8 cellular contexts compared by ENCODE assay signal in genomic region chr19:45781282-45782161, GRCh38. TPM values are rescaled to one million over a fixed set of nuclear protein-coding genes. Genes with fewer than 3 reads are reported as not detected.
DNase-seq lines count a peak whose midpoint lies in the region; ATAC-seq, FAIRE-seq and TF ChIP-seq lines count a peak whose summit lies in the region.

No MANE protein-coding gene starts in this region.

- TF ChIP-seq POLR2A in H1 (IDR thresholded peaks at IDR 0.05; ENCODE audit: control extremely low read depth in 1 of 2, low read depth in 2 of 2, low read length in 2 of 2) = no peak

- DNase-seq in DMS53 (lab: John Stamatoyannopoulos, UW) (peak; percentile 95), NCI-H2196 treated with DMSO at 0.1 percent for 48 hours (lab: John Stamatoyannopoulos, UW; ENCODE audit: unreplicated experiment) (peak; percentile 68), H1 (ENCODE audit: low read depth in 1 of 2, low spot score in 2 of 2) (no peak), midbrain (lab: John Stamatoyannopoulos, UW) (no peak)
- DNase-seq in activated CD4-positive, alpha-beta T cell treated with anti-CD3 and anti-CD28 coated beads, Interleukin-2, amount 50 U/mL, for 48 hours = no peak
- no peak for DNase-seq in activated CD8-positive, alpha-beta memory T cell treated with anti-CD3 and anti-CD28 coated beads, Interleukin-2, amount 10 ng/mL, durations not matched to agents 7 days and 5 days
- no peak for DNase-seq in activated CD8-positive, alpha-beta memory T cell treated with anti-CD3 and anti-CD28 coated beads for 24 hours

- H3K9ac ChIP-seq in H1 (replicated peaks in 1 of 4; ENCODE audit: extremely low read depth in 1 of 4, low read depth in 3 of 4, low read length in 3 of 4) = no peak overlapping the region
- H3K9ac ChIP-seq in rectal smooth muscle tissue (ENCODE audit: low read length) = peak overlapping the region; percentile 40

- no peak overlapping the region for H3K27ac Mint-ChIP-seq in activated CD8-positive, alpha-beta memory T cell treated with anti-CD3 and anti-CD28 coated beads, Interleukin-2, amount 10 ng/mL, durations not matched to agents 7 days and 5 days

- peak overlapping the region; percentile 2; the same call in 1 of the 2 replicates for H4K8ac ChIP-seq in H1 (ENCODE audit: extremely low read depth, insufficient read depth, low read length)

- 0 out of 2 replicates have a peak overlapping the region, but pooled peaks have one; percentile 39 for H2AK5ac ChIP-seq in H1 (ENCODE audit: low read depth, low read length)

- no peak for ATAC-seq in activated CD8-positive, alpha-beta memory T cell treated with anti-CD3 and anti-CD28 coated beads, Interleukin-2, amount 10 ng/mL, durations not matched to agents 7 days and 5 days

- no peak overlapping the region for H3K14ac ChIP-seq in H1 (ENCODE audit: insufficient read length)

- no peak overlapping the region for H2BK20ac ChIP-seq in H1 (ENCODE audit: low read length)

- POLR2A ChIA-PET in H1 (lab: Charles Lee; ENCODE audit: partially characterized antibody) = interaction anchor here (0.9 to 9.5 kb wide), 13 partner anchors 8 to 82 kb away, joined by 3 to 133 read pairs (median 5); partner anchors contain the start of genes DMWD, SIX5 and SYMPK

- H4K91ac ChIP-seq in H1 (replicated peaks; ENCODE audit: insufficient read length, low read length) = no peak overlapping the region

- H2BK120ac ChIP-seq in H1 (replicated peaks; ENCODE audit: low read depth, low read length) = no peak overlapping the region

- no peak overlapping the region for H2AFZ ChIP-seq in H1 (ENCODE audit: low read length)

- TF ChIP-seq RAD21 in H1 (IDR thresholded peaks at IDR 0.05 in 1 of 2, conservative IDR thresholded peaks at IDR 0.05 in 1 of 2; ENCODE audit: low read depth in 2 of 2, low read length in 2 of 2) = no peak

- no peak for TF ChIP-seq EP300 in H1 (IDR thresholded peaks at IDR 0.05; ENCODE audit: borderline replicate concordance in 1 of 2, low read depth in 2 of 2, low read length in 2 of 2)

- H3K23me2 ChIP-seq in H1 (ENCODE audit: low read depth, low read length) = peaks cover 4% of the 10 kb centered on the region; the same call in 1 of the 2 replicates

- peaks cover 10% of the 10 kb centered on the region for H3K27me3 Mint-ChIP-seq in activated CD8-positive, alpha-beta memory T cell treated with anti-CD3 and anti-CD28 coated beads, Interleukin-2, amount 10 ng/mL, durations not matched to agents 7 days and 5 days

- 0 out of 2 replicates have a peak overlapping the region, but pooled peaks have one; percentile 39 for H2BK12ac ChIP-seq in H1 (ENCODE audit: low read depth, low read length)

- peaks cover 15 to 21% of the 10 kb centered on the region in 2 experiments for H4K20me1 ChIP-seq in H1 (replicated peaks in 1 of 2; ENCODE audit: control insufficient read depth in 1 of 2, insufficient read depth in 2 of 2, low read length in 2 of 2)

- H3K4me1 ChIP-seq in H1 (replicated peaks in 1 of 4; ENCODE audit: control insufficient read depth in 3 of 4, insufficient read depth in 4 of 4, low read length in 3 of 4) (peaks cover 3 to 26% (median 15%) of the 10 kb centered on the region in 4 experiments), rectal smooth muscle tissue (ENCODE audit: control insufficient read depth, insufficient read depth, low read length) (peaks cover 32% of the 10 kb centered on the region)

- H3K4me2 ChIP-seq in H1 (ENCODE audit: insufficient read depth in 1 of 2, low read depth in 2 of 2, low read length in 2 of 2) = no peak overlapping the region

- peaks cover 13% of the 10 kb centered on the region for H3K4me1 Mint-ChIP-seq in activated CD8-positive, alpha-beta memory T cell treated with anti-CD3 and anti-CD28 coated beads, Interleukin-2, amount 10 ng/mL, durations not matched to agents 7 days and 5 days

- H3K9me3 Mint-ChIP-seq in activated CD8-positive, alpha-beta memory T cell treated with anti-CD3 and anti-CD28 coated beads, Interleukin-2, amount 10 ng/mL, durations not matched to agents 7 days and 5 days (ENCODE audit: low read depth) = no peaks in the 10 kb centered on the region

- H2BK15ac ChIP-seq in H1 (ENCODE audit: low read length) = no peak overlapping the region

- H3K18ac ChIP-seq in H1 (ENCODE audit: extremely low read depth, low read length) = no peak overlapping the region

- H3K36me3 ChIP-seq in H1 (ENCODE audit: control insufficient read depth in 2 of 4, insufficient read depth in 4 of 4, low read length in 3 of 4) = peaks cover 3 to 24% (median 11%) of the 10 kb centered on the region in 4 experiments; a peak in 6 of 8 replicates
- peaks cover 22% of the 10 kb centered on the region for H3K36me3 ChIP-seq in rectal smooth muscle tissue (ENCODE audit: control insufficient read depth, insufficient read depth, low read length)

- no peak overlapping the region for H3K4ac ChIP-seq in H1 (replicated peaks; ENCODE audit: insufficient read length, low read depth, low read length)

- no peak for TF ChIP-seq CTCF in H1 (IDR thresholded peaks at IDR 0.05; ENCODE audit: control extremely low read depth in 1 of 3, insufficient read depth in 1 of 3, low read depth in 1 of 3, low read length in 3 of 3)

- CTCF ChIA-PET in H1 (lab: Charles Lee; ENCODE audit: partially characterized antibody) = interaction anchor here (0.5 to 5.1 kb wide), 10 partner anchors 8 to 110 kb away, joined by 3 to 45 read pairs (median 4); partner anchors contain the start of genes FBXO46, IRF2BP1 and SIX5
- CTCF ChIA-PET in activated CD8-positive, alpha-beta memory T cell treated with anti-CD3 and anti-CD28 coated beads, Interleukin-2, amount 10 ng/mL, durations not matched to agents 7 days and 5 days (lab: Charles Lee) = interaction anchor here (1.2 to 8.5 kb wide), 4 partner anchors 10 to 36 kb away, joined by 3 to 94 read pairs (median 6); partner anchors contain the start of gene SIX5

- H3K4me3 ChIP-seq in H1 (ENCODE audit: extremely low read depth in 1 of 4, insufficient read depth in 2 of 4, low read depth in 3 of 4, low read length in 4 of 4) = no peak overlapping the region
- peak overlapping the region; percentile 84 for H3K4me3 ChIP-seq in rectal smooth muscle tissue (ENCODE audit: low read length)

- FAIRE-seq in H1 (lab: Jason Lieb, UNC) = no peak

- H3K79me1 ChIP-seq in H1 (ENCODE audit: low read depth, low read length) = 0 out of 2 replicates have a peak, but pooled peaks cover 4% of the 10 kb centered on the region

- WGBS in H1 (ENCODE audit: extremely low coverage in 1 of 2, insufficient coverage in 1 of 2, insufficient read length in 1 of 2, insufficient replicate concordance in 2 of 2, low coverage in 1 of 2, low lambda C conversion rate in 2 of 2, missing lambda C conversion rate in 1 of 2), 2 experiments = 88% methylated on average over 16 of the region's 17 CpGs; no CpG with 5 or more reads in 1 of the 2 experiments

- H3K56ac ChIP-seq in H1 (replicated peaks; ENCODE audit: insufficient read length, low read depth, low read length) = no peak overlapping the region

- H3K23ac ChIP-seq in H1 (ENCODE audit: insufficient read length) = no peak overlapping the region

- H3K27me3 ChIP-seq in H1 (replicated peaks in 1 of 4; ENCODE audit: control insufficient read depth in 3 of 4, extremely low read depth in 1 of 4, insufficient read depth in 3 of 4, low read length in 3 of 4) = peaks cover 0 to 6% (median 0%) of the 10 kb centered on the region in 4 experiments; a peak in 1 of 7 replicates
- no peaks in the 10 kb centered on the region for H3K27me3 ChIP-seq in rectal smooth muscle tissue (ENCODE audit: control insufficient read depth, insufficient read depth, low read length)

- no peaks in the 10 kb centered on the region for H3K9me3 ChIP-seq in H1 (ENCODE audit: insufficient read depth in 2 of 2, low read depth in 1 of 2, low read length in 1 of 2)

- H3K36me3 Mint-ChIP-seq in activated CD8-positive, alpha-beta memory T cell treated with anti-CD3 and anti-CD28 coated beads, Interleukin-2, amount 10 ng/mL, durations not matched to agents 7 days and 5 days = peaks cover 6% of the 10 kb centered on the region

- no peak overlapping the region for H3K4me3 Mint-ChIP-seq in activated CD8-positive, alpha-beta memory T cell treated with anti-CD3 and anti-CD28 coated beads, Interleukin-2, amount 10 ng/mL, durations not matched to agents 7 days and 5 days

- no peak overlapping the region for H4K5ac ChIP-seq in H1 (ENCODE audit: insufficient read length, low read depth, low read length)

- no peaks in the 10 kb centered on the region for H3K79me2 ChIP-seq in H1 (ENCODE audit: control insufficient read depth in 1 of 2, insufficient read depth in 2 of 2, low read length in 2 of 2)

- no peak overlapping the region for H2BK5ac ChIP-seq in H1 (ENCODE audit: low read depth, low read length)

- H3K27ac ChIP-seq in H1 (ENCODE audit: low read depth, low read length) (no peak overlapping the region), rectal smooth muscle tissue (ENCODE audit: low read depth, low read length) (peak overlapping the region; percentile 94)

RNA-seq across cellular contexts. Expression of gene DMPK, which starts 0.8 kb away (rescaled TPM):
- total RNA-seq in H1 (2021; fragmentation: NEBNext Ultra II Directional; extraction: Animal tissue kit (Norgen Biotek cat#: 25700)) = 27.4 and 28.2 TPM in 2 replicates
- 13.7 and 25.3 TPM in 2 replicates for polyA plus RNA-seq in H1 (2011; rRNA removed)
- 18.9 TPM for polyA plus RNA-seq in H1 (2011; cell fraction: cytosol; rRNA removed)
- polyA plus RNA-seq in H1 (2011; cell fraction: nucleus; rRNA removed) = 155 TPM
- 18.9 to 42.0 TPM (median 34.4 TPM) in 4 replicates for polyA plus RNA-seq in H1 (2012, experiment 1 of 2)
- polyA plus RNA-seq in H1 (2012, experiment 2 of 2) = 23.6 TPM
- polyA plus RNA-seq in H1 (2013, experiment 1 of 2) = 12.6 TPM
- 10.9 TPM for polyA plus RNA-seq in H1 (2013, experiment 2 of 2)
- 7.1 and 11.1 TPM in 2 replicates for polyA minus RNA-seq in H1 (2011; rRNA and poly(A)+ RNA removed)
- 7.6 TPM for polyA minus RNA-seq in H1 (2011; cell fraction: cytosol; rRNA and poly(A)+ RNA removed)
- polyA minus RNA-seq in H1 (2011; cell fraction: nucleus; rRNA and poly(A)+ RNA removed) = 26.5 TPM
- 10 to 100 TPM; 26.7 to 31.0 TPM for total RNA-seq in activated CD8-positive, alpha-beta memory T cell treated with anti-CD3 and anti-CD28 coated beads, Interleukin-2, amount 10 ng/mL, durations not matched to agents 7 days and 5 days

RNA-seq across cellular contexts. Expression of gene DMWD, which starts 11.1 kb away (rescaled TPM):
- 41.0 and 41.6 TPM in 2 replicates for total RNA-seq in H1 (2021; fragmentation: NEBNext Ultra II Directional; extraction: Animal tissue kit (Norgen Biotek cat#: 25700))
- polyA plus RNA-seq in H1 (2011; rRNA removed) = 13.6 and 23.7 TPM in 2 replicates
- polyA plus RNA-seq in H1 (2011; cell fraction: cytosol; rRNA removed) = 14.6 TPM
- 83.4 TPM for polyA plus RNA-seq in H1 (2011; cell fraction: nucleus; rRNA removed)
- polyA plus RNA-seq in H1 (2012, experiment 1 of 2) = 18.1 to 24.8 TPM (median 20.7 TPM) in 4 replicates
- polyA plus RNA-seq in H1 (2012, experiment 2 of 2) = 14.5 TPM
- 18.6 TPM for polyA plus RNA-seq in H1 (2013, experiment 1 of 2)
- polyA plus RNA-seq in H1 (2013, experiment 2 of 2) = 17.7 TPM
- 18.0 and 24.8 TPM in 2 replicates for polyA minus RNA-seq in H1 (2011; rRNA and poly(A)+ RNA removed)
- 23.3 TPM for polyA minus RNA-seq in H1 (2011; cell fraction: cytosol; rRNA and poly(A)+ RNA removed)
- polyA minus RNA-seq in H1 (2011; cell fraction: nucleus; rRNA and poly(A)+ RNA removed) = 61.6 TPM
- total RNA-seq in activated CD8-positive, alpha-beta memory T cell treated with anti-CD3 and anti-CD28 coated beads, Interleukin-2, amount 10 ng/mL, durations not matched to agents 7 days and 5 days = 10 to 100 TPM; 47.0 to 47.9 TPM

RNA-seq across cellular contexts. Expression of gene SIX5, which starts 12.5 kb away (rescaled TPM):
- total RNA-seq in H1 (2021; fragmentation: NEBNext Ultra II Directional; extraction: Animal tissue kit (Norgen Biotek cat#: 25700)) = 24.2 and 27.3 TPM in 2 replicates
- 20.9 and 37.2 TPM in 2 replicates for polyA plus RNA-seq in H1 (2011; rRNA removed)
- 21.5 TPM for polyA plus RNA-seq in H1 (2011; cell fraction: cytosol; rRNA removed)
- polyA plus RNA-seq in H1 (2011; cell fraction: nucleus; rRNA removed) = 69.2 TPM
- 7.1 to 16.2 TPM (median 15.3 TPM) in 4 replicates for polyA plus RNA-seq in H1 (2012, experiment 1 of 2)
- polyA plus RNA-seq in H1 (2012, experiment 2 of 2) = 8.7 TPM
- polyA plus RNA-seq in H1 (2013, experiment 1 of 2) = 15.1 TPM
- 13.5 TPM for polyA plus RNA-seq in H1 (2013, experiment 2 of 2)
- 4.6 and 6.7 TPM in 2 replicates for polyA minus RNA-seq in H1 (2011; rRNA and poly(A)+ RNA removed)
- 18.0 TPM for polyA minus RNA-seq in H1 (2011; cell fraction: cytosol; rRNA and poly(A)+ RNA removed)
- 19.0 TPM for polyA minus RNA-seq in H1 (2011; cell fraction: nucleus; rRNA and poly(A)+ RNA removed)
- total RNA-seq in activated CD8-positive, alpha-beta memory T cell treated with anti-CD3 and anti-CD28 coated beads, Interleukin-2, amount 10 ng/mL, durations not matched to agents 7 days and 5 days = 1 to 10 TPM; 1.5 to 2.8 TPM

RNA-seq across cellular contexts. Expression of gene RSPH6A, which starts 33.6 kb away (rescaled TPM):
- 0.19 and 0.25 TPM in 2 replicates for total RNA-seq in H1 (2021; fragmentation: NEBNext Ultra II Directional; extraction: Animal tissue kit (Norgen Biotek cat#: 25700))
- 0.05 TPM in 2 replicates for polyA plus RNA-seq in H1 (2011; rRNA removed)
- polyA plus RNA-seq in H1 (2011; cell fraction: cytosol; rRNA removed) = 0.05 TPM
- polyA plus RNA-seq in H1 (2011; cell fraction: nucleus; rRNA removed) = 0.43 TPM
- 0.12 TPM in 1 of 4 replicates, not detected in the others for polyA plus RNA-seq in H1 (2012, experiment 1 of 2)
- polyA plus RNA-seq in H1 (2012, experiment 2 of 2) = 0.09 TPM
- polyA plus RNA-seq in H1 (2013, experiment 1 of 2) = 0.08 TPM
- polyA plus RNA-seq in H1 (2013, experiment 2 of 2) = 0.06 TPM
- polyA minus RNA-seq in H1 (2011; rRNA and poly(A)+ RNA removed) = 0.22 and 0.35 TPM in 2 replicates
- not detected for polyA minus RNA-seq in H1 (2011; cell fraction: cytosol; rRNA and poly(A)+ RNA removed)
- polyA minus RNA-seq in H1 (2011; cell fraction: nucleus; rRNA and poly(A)+ RNA removed) = 1.4 TPM
- under 1 TPM; 0.19 to 0.23 TPM for total RNA-seq in activated CD8-positive, alpha-beta memory T cell treated with anti-CD3 and anti-CD28 coated beads, Interleukin-2, amount 10 ng/mL, durations not matched to agents 7 days and 5 days

RNA-seq across cellular contexts. Expression of gene MEIOSIN, which starts 48.3 kb away (rescaled TPM):
- total RNA-seq in H1 (2021; fragmentation: NEBNext Ultra II Directional; extraction: Animal tissue kit (Norgen Biotek cat#: 25700)) = not detected in 2 replicates
- 0.11 and 0.14 TPM in 2 replicates for polyA plus RNA-seq in H1 (2011; rRNA removed)
- polyA plus RNA-seq in H1 (2011; cell fraction: cytosol; rRNA removed) = 0.06 TPM
- 0.09 TPM for polyA plus RNA-seq in H1 (2011; cell fraction: nucleus; rRNA removed)
- 0.07 to 0.09 TPM (median 0.08 TPM) in 3 of 4 replicates, not detected in the other for polyA plus RNA-seq in H1 (2012, experiment 1 of 2)
- polyA plus RNA-seq in H1 (2012, experiment 2 of 2) = not detected
- 0.06 TPM for polyA plus RNA-seq in H1 (2013, experiment 1 of 2)
- 0.07 TPM for polyA plus RNA-seq in H1 (2013, experiment 2 of 2)
- polyA minus RNA-seq in H1 (2011; rRNA and poly(A)+ RNA removed) = 0.16 TPM in 1 of 2 replicates, not detected in the other
- not detected for polyA minus RNA-seq in H1 (2011; cell fraction: cytosol; rRNA and poly(A)+ RNA removed)
- polyA minus RNA-seq in H1 (2011; cell fraction: nucleus; rRNA and poly(A)+ RNA removed) = not detected
- not detected for total RNA-seq in activated CD8-positive, alpha-beta memory T cell treated with anti-CD3 and anti-CD28 coated beads, Interleukin-2, amount 10 ng/mL, durations not matched to agents 7 days and 5 days

Comparison
In these comparisons a context has a peak if more than half of its experiments do, and no peak if none do; other contexts are left out.
1. DNase-seq: peak in DMS53 (single experiment) and NCI-H2196 treated with DMSO at 0.1 percent for 48 hours (single experiment); none in H1 (0 of 2), midbrain (single experiment), activated CD4-positive, alpha-beta T cell treated with anti-CD3 and anti-CD28 coated beads, Interleukin-2, amount 50 U/mL, for 48 hours (0 of 2), activated CD8-positive, alpha-beta memory T cell treated with anti-CD3 and anti-CD28 coated beads, Interleukin-2, amount 10 ng/mL, durations not matched to agents 7 days and 5 days (single experiment) and activated CD8-positive, alpha-beta memory T cell treated with anti-CD3 and anti-CD28 coated beads for 24 hours (single experiment).